In genomic region chr5:172164773-172165212, GRCh38 we compare ENCODE assay signal across 1 cellular context.
TF ChIP-seq lines count a peak whose summit lies in the region.

No MANE protein-coding gene starts in this region.

TF ChIP-seq in GM12878, 131 proteins besides CTCF, POLR2A, EP300 and RAD21:
- TF ChIP-seq BCL3 (IDR thresholded peaks at IDR 0.05; ENCODE audit: borderline replicate concordance, insufficient read depth, low read depth, low read length, poor library complexity, severe bottlenecking), result no peak
- no peak for TF ChIP-seq STAT1 (conservative IDR thresholded peaks at IDR 0.05)
- TF ChIP-seq SREBF2 (IDR thresholded peaks at IDR 0.05; ENCODE audit: low read length), result no peak
- no peak for TF ChIP-seq PML (IDR thresholded peaks at IDR 0.05; ENCODE audit: low read length)
- TF ChIP-seq BRCA1 (IDR thresholded peaks at IDR 0.05; ENCODE audit: low read depth, low read length), result no peak
- no peak for TF ChIP-seq KLF5 (IDR thresholded peaks at IDR 0.05; ENCODE audit: partially characterized antibody)
- no peak for TF ChIP-seq JUNB (IDR thresholded peaks at IDR 0.05)
TF ChIP-seq in GM12878: peak in this region for 0.
